In the genomic region with DNA sequence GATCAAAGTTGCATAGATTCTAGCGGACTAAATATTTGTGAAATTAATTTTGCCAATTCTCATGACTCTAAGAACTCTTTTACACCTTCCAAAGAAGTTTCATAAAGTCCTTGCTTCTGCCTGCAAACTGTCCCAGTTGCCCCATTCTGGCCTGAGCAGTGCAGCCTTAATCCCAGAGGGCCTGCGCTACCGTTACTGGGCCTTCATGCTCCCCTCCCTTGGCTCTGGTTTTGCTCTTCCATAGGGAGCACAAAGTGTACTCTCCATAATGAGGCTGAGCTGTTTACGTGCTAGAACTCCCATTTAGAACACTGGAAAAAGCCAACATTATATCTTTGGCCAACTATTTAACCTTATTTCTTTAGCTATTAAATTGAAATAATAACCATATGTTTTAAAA, we compare ENCODE assay signal across 14 cellular contexts. TPM values are rescaled to one million over a fixed set of nuclear protein-coding genes. Genes with fewer than 3 reads are reported as not detected.
DNase-seq lines count a peak whose midpoint lies in the region; ATAC-seq, FAIRE-seq and TF ChIP-seq lines count a peak whose summit lies in the region.
"Had no signal": no experiment of that assay in that cellular context is flagged by ENCODE, and none has a peak within 500 bp of the region (broad histone marks: within the 10 kb centered on the region; RNA-seq: fewer than 3 reads in every experiment).

No MANE protein-coding gene starts in this region.

- H3K36me3 ChIP-seq in BLaER1 treated with 17β-estradiol and CSF1 and Interleukin-3, amounts not matched to agents 10 nM and 100 nM, result peaks cover 0 to 20% (median 0%) of the 10 kb centered on the region in 11 experiments; a peak in 6 of 22 replicates
- H3K36me3 ChIP-seq in GM12878 (ENCODE audit: control insufficient read depth in 2 of 2, insufficient read depth in 2 of 2, low read length in 1 of 2), result no peaks in the 10 kb centered on the region
- H3K36me3 ChIP-seq: brain microvascular endothelial cell, MG63, thyroid gland had no signal

- H3K27ac ChIP-seq in BLaER1 treated with 17β-estradiol and CSF1 and Interleukin-3, amounts not matched to agents 10 nM and 100 nM, result peak overlapping the region in 10 of 11 experiments; percentile 91 to 98 (median 96); a peak in 18 of 22 replicates
- no peak overlapping the region; the same call in 1 of the 2 replicates for H3K27ac ChIP-seq in GM12878 (ENCODE audit: control insufficient read depth, insufficient read depth)
- H3K27ac ChIP-seq: brain microvascular endothelial cell had no signal

- no peak for TF ChIP-seq EP300 in GM12878 (IDR thresholded peaks at IDR 0.05; ENCODE audit: borderline replicate concordance in 1 of 2, control insufficient read depth in 1 of 2, low read depth in 2 of 2, low read length in 2 of 2)

- no peaks in the 10 kb centered on the region for H3K9me3 ChIP-seq in BLaER1 treated with 17β-estradiol and CSF1 and Interleukin-3, amounts not matched to agents 10 nM and 100 nM (replicated peaks in 1 of 11)
- no peaks in the 10 kb centered on the region for H3K9me3 ChIP-seq in GM12878 (replicated peaks; ENCODE audit: control insufficient read depth, insufficient read depth, low read length)
- H3K9me3 ChIP-seq: MG63, thyroid gland had no signal

- CTCF ChIA-PET in GM12878 (lab: Yijun Ruan, JAX), result interaction anchor here (0.9 to 6.0 kb wide), 4 partner anchors 10 to 382 kb away, joined by 3 to 30 read pairs (median 3); a partner anchor contains a TSS

- no peak for TF ChIP-seq POLR2A in GM12878 (IDR thresholded peaks at IDR 0.05; ENCODE audit: low read depth, low read length)

- in situ Hi-C loops in GM12878 (cut with MboI), result no loop called here

- no TSS peak for BruUV-seq in GM12878 (replicated peaks; lab: Mats Ljungman, UMichigan)

- TF ChIP-seq CTCF in GM12878 (IDR thresholded peaks at IDR 0.05 in 2 of 3, conservative IDR thresholded peaks at IDR 0.05 in 1 of 3; ENCODE audit: control insufficient read depth in 2 of 3, extremely low read depth in 1 of 3, insufficient read depth in 1 of 3, low read depth in 3 of 3, low read length in 3 of 3) (no peak), nephron (IDR thresholded peaks at IDR 0.05; ENCODE audit: unreplicated experiment in 3 of 3) (no peak)

- peak overlapping the region; percentile 72 to 90 (median 83); a peak in 18 of 20 replicates for H3K4me3 ChIP-seq in BLaER1 treated with 17β-estradiol and CSF1 and Interleukin-3, amounts not matched to agents 10 nM and 100 nM
- peak overlapping the region; percentile 44; the same call in 1 of the 2 replicates for H3K4me3 ChIP-seq in GM12878

- H3K27me3 Mint-ChIP-seq in IgD-negative memory B cell (no peaks in the 10 kb centered on the region), nephron (ENCODE audit: low read depth) (peaks cover 11% of the 10 kb centered on the region)

- FAIRE-seq in GM12878 (lab: Jason Lieb, UNC), result no peak

- TF ChIP-seq RAD21 in GM12878 (IDR thresholded peaks at IDR 0.05; ENCODE audit: insufficient read depth, low read depth, low read length), result no peak

- intact Hi-C loops in GM12878 (cut with micrococcal nuclease; ENCODE audit: unreplicated experiment), result no loop called here

- RAD21 ChIA-PET in GM12878 (lab: Charles Lee; ENCODE audit: unreplicated experiment), result interaction anchor here (4.8 kb wide), 1 partner anchor 22 kb away, joined by 32 read pairs; a partner anchor contains a TSS

- DNase-seq in GM12878 (ENCODE audit: low read depth, low spot score) (no peak), cerebellar nuclear complex (lab: John Stamatoyannopoulos, UW) (no peak), kidney glomerular epithelial cell (lab: John Stamatoyannopoulos, UW) (no peak)
- DNase-seq: brain microvascular endothelial cell; HFFc6; MG63; NCI-H226; stimulated activated CD4-positive, alpha-beta T cell treated with anti-CD3 and anti-CD28 coated beads, Interleukin-4, amount 100 ng/mL, for 4 hours; thyroid gland had no signal

- H2AFZ ChIP-seq in GM12878 (ENCODE audit: control insufficient read depth, low read depth, low read length), result no peak overlapping the region

- peak overlapping the region in 2 of 3 donors; percentile 53 to 80 for H3K27ac Mint-ChIP-seq in IgD-negative memory B cell
- H3K27ac Mint-ChIP-seq in nephron, result peak overlapping the region in 2 of 3 experiments; percentile 29 to 60

- H3K36me3 Mint-ChIP-seq in IgD-negative memory B cell, result peaks cover 10% of the 10 kb centered on the region
- H3K36me3 Mint-ChIP-seq in nephron (ENCODE audit: low read depth), result peaks cover 3% of the 10 kb centered on the region

- H3K9me3 Mint-ChIP-seq in IgD-negative memory B cell (no peaks in the 10 kb centered on the region), nephron (no peaks in the 10 kb centered on the region)
- H3K9me3 Mint-ChIP-seq: HFFc6 had no signal

- H3K4me1 Mint-ChIP-seq in IgD-negative memory B cell (peaks cover 44 to 46% (median 46%) of the 10 kb centered on the region in 3 donors), nephron (peaks cover 37% of the 10 kb centered on the region)

- H3K4me2 ChIP-seq in BLaER1 treated with 17β-estradiol and CSF1 and Interleukin-3, amounts not matched to agents 10 nM and 100 nM, result peak overlapping the region; percentile 87 to 97 (median 94)
- peak overlapping the region; percentile 98 for H3K4me2 ChIP-seq in GM12878 (ENCODE audit: control insufficient read depth, insufficient read depth)

- H3K9ac ChIP-seq in BLaER1 treated with 17β-estradiol and CSF1 and Interleukin-3, amounts not matched to agents 10 nM and 100 nM, result peak overlapping the region; percentile 16 to 97 (median 94); a peak in 19 of 22 replicates
- H3K9ac ChIP-seq in GM12878 (ENCODE audit: control insufficient read depth, insufficient read depth, low read length), result no peak overlapping the region; the same call in 1 of the 2 replicates

- no peaks in the 10 kb centered on the region for H3K27me3 ChIP-seq in BLaER1 treated with 17β-estradiol and CSF1 and Interleukin-3, amounts not matched to agents 10 nM and 100 nM
- no peaks in the 10 kb centered on the region for H3K27me3 ChIP-seq in GM12878 (replicated peaks in 1 of 2; ENCODE audit: control insufficient read depth in 2 of 2, insufficient read depth in 2 of 2, low read length in 1 of 2)
- H3K27me3 ChIP-seq: brain microvascular endothelial cell, thyroid gland had no signal

- ATAC-seq in GM12878, result no peak
- no peak for ATAC-seq in HG03520 (IDR thresholded peaks at IDR 0.05; ENCODE audit: unreplicated experiment)
- ATAC-seq in HG03097 (IDR thresholded peaks at IDR 0.05; ENCODE audit: low FRiP score, unreplicated experiment), result no peak

- SMC1A ChIA-PET in GM12878 (lab: Charles Lee; ENCODE audit: uncharacterized antibody, unreplicated experiment), result interaction anchor here (1.0 to 3.6 kb wide), 2 partner anchors 13 to 22 kb away, joined by 5 to 41 read pairs; a partner anchor contains a TSS

- WGBS in GM12878 (ENCODE audit: insufficient coverage, insufficient replicate concordance, low lambda C conversion rate, missing lambda C conversion rate), result 99% methylated on average over 4 of the region's 4 CpGs

- H3K4me1 ChIP-seq in BLaER1 treated with 17β-estradiol and CSF1 and Interleukin-3, amounts not matched to agents 10 nM and 100 nM, result peaks cover 42 to 75% (median 67%) of the 10 kb centered on the region in 10 experiments
- peaks cover 11% of the 10 kb centered on the region for H3K4me1 ChIP-seq in GM12878 (ENCODE audit: control insufficient read depth, insufficient read depth, low read length)

- H3K4me3 Mint-ChIP-seq in IgD-negative memory B cell (peak overlapping the region in 3 of 4 donors; percentile 25 to 97 (median 86)), nephron (peak overlapping the region; percentile 82 to 91 (median 85))

- POLR2A ChIA-PET in GM12878 (lab: Charles Lee), result interaction anchor here (0.5 to 2.6 kb wide), 4 partner anchors 14 to 173 kb away, joined by 3 to 16 read pairs (median 8); a partner anchor contains a TSS

- peaks cover 0 to 19% (median under 1%) of the 10 kb centered on the region in 11 experiments; a peak in 6 of 22 replicates for H4K20me1 ChIP-seq in BLaER1 treated with 17β-estradiol and CSF1 and Interleukin-3, amounts not matched to agents 10 nM and 100 nM
- H4K20me1 ChIP-seq in GM12878 (ENCODE audit: control insufficient read depth, insufficient read depth), result no peaks in the 10 kb centered on the region

- peaks cover 22% of the 10 kb centered on the region for H3K79me2 ChIP-seq in GM12878 (ENCODE audit: control insufficient read depth, insufficient read depth, low read length)

RNA-seq across cellular contexts. Expression of a gene that starts 2.1 kb away (rescaled TPM):
- 110 TPM for polyA plus RNA-seq in IgD-negative memory B cell
- 15.5 and 17.9 TPM in 2 replicates for total RNA-seq in GM12878 (2013; cell fraction: nucleolus; rRNA removed)
- total RNA-seq in GM12878 (2014; rRNA removed), result 26.0 and 47.3 TPM in 2 replicates
- 44.2 and 48.4 TPM in 2 replicates for total RNA-seq in GM12878 (2014; rRNA removed; fragmentation: Illumina TruSeq; extraction: Trizol)
- 22.4 and 22.5 TPM in 2 replicates for total RNA-seq in GM12878 (2021)
- 53.6 TPM for polyA plus RNA-seq in GM12878 (2011; ENCODE audit: low read depth)
- polyA plus RNA-seq in GM12878 (2011; rRNA removed), result 49.1 and 70.3 TPM in 2 replicates
- polyA plus RNA-seq in GM12878 (2011; cell fraction: cytosol; rRNA removed), result 28.7 and 35.2 TPM in 2 replicates
- polyA plus RNA-seq in GM12878 (2011; cell fraction: nucleus; rRNA removed), result 22.3 and 24.4 TPM in 2 replicates
- 33.7 and 45.7 TPM in 2 replicates for polyA plus RNA-seq in GM12878 (2012)
- polyA plus RNA-seq in GM12878 (2014; fragmentation: Illumina TruSeq; extraction: Trizol), result 68.0 and 75.1 TPM in 2 replicates
- 10 to 100 TPM; 64.7 to 73.9 TPM for polyA plus RNA-seq in GM12878 (2014; fragmentation: Nextera tagmentation; extraction: Ambion mirVana)
- polyA plus RNA-seq in GM12878 (2014; rRNA removed), result 29.4 and 40.0 TPM in 2 replicates
- polyA plus RNA-seq in GM12878 (2016; fragmentation: Nextera tagmentation; extraction: Ambion mirVana), result 10 to 100 TPM; 50.3 to 51.1 TPM
- 14.3 and 17.0 TPM in 2 replicates for polyA minus RNA-seq in GM12878 (2011; rRNA and poly(A)+ RNA removed)
- polyA minus RNA-seq in GM12878 (2011; cell fraction: cytosol; rRNA and poly(A)+ RNA removed), result 6.7 and 9.4 TPM in 2 replicates
- polyA minus RNA-seq in GM12878 (2011; cell fraction: nucleus; rRNA and poly(A)+ RNA removed), result 6.4 and 9.1 TPM in 2 replicates

RNA-seq across cellular contexts. Expression of a gene that starts 23.9 kb away (rescaled TPM):
- 484 TPM for polyA plus RNA-seq in IgD-negative memory B cell
- total RNA-seq in GM12878 (2013; cell fraction: nucleolus; rRNA removed), result 46.3 and 49.6 TPM in 2 replicates
- 232 TPM in 2 replicates for total RNA-seq in GM12878 (2014; rRNA removed)
- 247 and 249 TPM in 2 replicates for total RNA-seq in GM12878 (2014; rRNA removed; fragmentation: Illumina TruSeq; extraction: Trizol)
- total RNA-seq in GM12878 (2021), result 192 and 201 TPM in 2 replicates
- polyA plus RNA-seq in GM12878 (2011; ENCODE audit: low read depth), result 91.2 TPM
- polyA plus RNA-seq in GM12878 (2011; rRNA removed), result 150 and 204 TPM in 2 replicates
- polyA plus RNA-seq in GM12878 (2011; cell fraction: cytosol; rRNA removed), result 91.1 and 113 TPM in 2 replicates
- polyA plus RNA-seq in GM12878 (2011; cell fraction: nucleus; rRNA removed), result 81.1 and 86.9 TPM in 2 replicates
- 94.7 and 123 TPM in 2 replicates for polyA plus RNA-seq in GM12878 (2012)
- polyA plus RNA-seq in GM12878 (2014; fragmentation: Illumina TruSeq; extraction: Trizol), result 350 and 400 TPM in 2 replicates
- 100 to 1,000 TPM in 1 of 2 experiments, 10 to 100 TPM in 1; 74.2 to 187 TPM for polyA plus RNA-seq in GM12878 (2014; fragmentation: Nextera tagmentation; extraction: Ambion mirVana)
- 183 and 199 TPM in 2 replicates for polyA plus RNA-seq in GM12878 (2014; rRNA removed)
- 100 to 1,000 TPM; 501 to 524 TPM for polyA plus RNA-seq in GM12878 (2016; fragmentation: Nextera tagmentation; extraction: Ambion mirVana)
- polyA minus RNA-seq in GM12878 (2011; rRNA and poly(A)+ RNA removed), result 63.6 and 75.4 TPM in 2 replicates
- polyA minus RNA-seq in GM12878 (2011; cell fraction: cytosol; rRNA and poly(A)+ RNA removed), result 36.8 and 43.0 TPM in 2 replicates
- polyA minus RNA-seq in GM12878 (2011; cell fraction: nucleus; rRNA and poly(A)+ RNA removed), result 34.5 and 66.4 TPM in 2 replicates
